In genomic region chr3:196274585-196274984, GRCh38 we compare ENCODE assay signal across 9 cellular contexts. TPM values are rescaled to one million over a fixed set of nuclear protein-coding genes. Genes with fewer than 3 reads are reported as not detected.
DNase-seq lines count a peak whose midpoint lies in the region; ATAC-seq and TF ChIP-seq lines count a peak whose summit lies in the region.
"Had no signal": no experiment of that assay in that cellular context is flagged by ENCODE, and none has a peak within 500 bp of the region (broad histone marks: within the 10 kb centered on the region; RNA-seq: fewer than 3 reads in every experiment).

No MANE protein-coding gene starts in this region.

- H3K27ac ChIP-seq in PC-9 (peak overlapping the region; percentile 59), osteoblast (ENCODE audit: low read depth, low read length) (no peak overlapping the region)

- peak; percentile 84 for ATAC-seq in HG02678 (IDR thresholded peaks at IDR 0.05; ENCODE audit: unreplicated experiment)
- no peak for ATAC-seq in left lobe of liver

- peaks cover 26% of the 10 kb centered on the region for H3F3A ChIP-seq in PC-9 (ENCODE audit: insufficient read depth, low read depth)

- in situ Hi-C loops in GM13977 (cut with MboI; ENCODE audit: low pct_unique_long_range_greater_than_20kb, low sequenced_read_pairs, unreplicated experiment) = loop anchor here (25.0 kb wide), 1 partner anchor 213 kb away; no protein-coding TSS in a partner anchor

- H3K9me2 ChIP-seq in PC-9 (ENCODE audit: insufficient read depth) = no peaks in the 10 kb centered on the region

- H3K4me1 ChIP-seq in PC-9 (replicated peaks; ENCODE audit: insufficient read depth) = peaks cover 27% of the 10 kb centered on the region
- H3K4me1 ChIP-seq in osteoblast (ENCODE audit: insufficient read depth, low read length) = peaks cover 20% of the 10 kb centered on the region

- BruUV-seq in PC-9 (replicated peaks; lab: Mats Ljungman, UMichigan) = no TSS peak

- POLR2A ChIA-PET in PC-9 (lab: Charles Lee; ENCODE audit: unreplicated experiment) = interaction anchor here (0.5 kb wide), 1 partner anchor 64 kb away, joined by 3 read pairs; the partner anchor contains the start of gene TM4SF19

- intact Hi-C loops in PC-9 (cut with micrococcal nuclease; ENCODE audit: unreplicated experiment) = no loop called here

- no peak overlapping the region for H2AFZ ChIP-seq in PC-9
- no peak overlapping the region for H2AFZ ChIP-seq in osteoblast (ENCODE audit: low read length)

- H3K36me3 ChIP-seq in PC-9 (ENCODE audit: low read depth) (peaks cover 15% of the 10 kb centered on the region; the same call in 1 of the 2 replicates), osteoblast (ENCODE audit: insufficient read depth, low read length) (peaks cover 23% of the 10 kb centered on the region)

- H3K4me2 ChIP-seq in PC-9 (peak overlapping the region; percentile 27), osteoblast (ENCODE audit: insufficient read depth, low read length) (no peak overlapping the region)

- H4K20me1 ChIP-seq in PC-9 (ENCODE audit: insufficient read depth) = no peaks in the 10 kb centered on the region
- peaks cover 40% of the 10 kb centered on the region for H4K20me1 ChIP-seq in osteoblast (ENCODE audit: insufficient read depth, low read length)

- H3K9me3 ChIP-seq in PC-9 (ENCODE audit: insufficient read depth, low read depth) (no peaks in the 10 kb centered on the region), osteoblast (ENCODE audit: low read depth, low read length) (no peaks in the 10 kb centered on the region)

- H3K27me3 ChIP-seq in PC-9 (ENCODE audit: insufficient read depth, low read depth) (no peaks in the 10 kb centered on the region), osteoblast (ENCODE audit: insufficient read depth, low read length) (no peaks in the 10 kb centered on the region)

- CTCF ChIA-PET in PC-9 (lab: Charles Lee) = interaction anchor here (0.7 kb wide), 1 partner anchor 527 kb away, joined by 3 read pairs; no protein-coding TSS in a partner anchor

- peaks cover 65% of the 10 kb centered on the region for H3K79me2 ChIP-seq in PC-9 (ENCODE audit: low read depth)
- H3K79me2 ChIP-seq in osteoblast (ENCODE audit: insufficient read depth, low read length) = peaks cover 78% of the 10 kb centered on the region

- TF ChIP-seq CTCF in GM13977 (IDR thresholded peaks at IDR 0.05; ENCODE audit: extremely low read depth, insufficient read depth, missing control alignments) (no peak), PC-9 (conservative IDR thresholded peaks at IDR 0.05) (no peak), osteoblast (IDR thresholded peaks at IDR 0.05; ENCODE audit: extremely low read depth, low read depth, low read length) (no peak)

- DNase-seq in GM13977 (ENCODE audit: low spot score) (peak; percentile 83), PC-9 (peak; percentile 45 to 79), amniotic epithelial cell (ENCODE audit: low read depth) (peak; percentile 18), left lobe of liver (ENCODE audit: low spot score) (no peak), AG08396 (ENCODE audit: low spot score) (no peak), osteoblast (ENCODE audit: insufficient read length, low spot score, missing footprints) (no peak)
- DNase-seq in stimulated activated CD8-positive, alpha-beta memory T cell treated with anti-CD3 and anti-CD28 coated beads, Interleukin-12 subunit alpha, Interleukin-12 subunit beta, amount 100 ng/mL, for 1 hour (ENCODE audit: low read depth) = peak; percentile 25

- no peak overlapping the region for H3K4me3 ChIP-seq in PC-9
- no peak overlapping the region for H3K4me3 ChIP-seq in osteoblast (ENCODE audit: insufficient read depth, low read length)

RNA-seq across cellular contexts. Expression of gene PCYT1A, which starts 12.9 kb away (rescaled TPM):
- 74.4 and 91.2 TPM in 2 replicates for total RNA-seq in PC-9 (2021)
- total RNA-seq in left lobe of liver = 22.2 TPM
- total RNA-seq in osteoblast = 84.6 and 86.1 TPM in 2 replicates

RNA-seq across cellular contexts. Expression of gene DYNLT2B, which starts 43.5 kb away (rescaled TPM):
- 5.1 and 5.3 TPM in 2 replicates for total RNA-seq in PC-9 (2021)
- 1.1 TPM for total RNA-seq in left lobe of liver
- total RNA-seq in osteoblast = 10.5 and 10.9 TPM in 2 replicates

RNA-seq across cellular contexts. Expression of gene SLC51A, which starts 58.3 kb away (rescaled TPM):
- total RNA-seq in PC-9 (2021) (10.3 and 13.9 TPM in 2 replicates), left lobe of liver (20.0 TPM), osteoblast (not detected in 2 replicates)
- total RNA-seq: urinary bladder had no signal

Comparison
In these comparisons a context has a peak if more than half of its experiments do, and no peak if none do; other contexts are left out.
1. DNase-seq: peak in GM13977 (single experiment), PC-9 (2 of 2), amniotic epithelial cell (single experiment) and stimulated activated CD8-positive, alpha-beta memory T cell treated with anti-CD3 and anti-CD28 coated beads, Interleukin-12 subunit alpha, Interleukin-12 subunit beta, amount 100 ng/mL, for 1 hour (single experiment); none in left lobe of liver (single experiment), AG08396 (single experiment) and osteoblast (single experiment).
2. RNA of gene SLC51A, which starts 58.3 kb away (total RNA-seq): 20.0 TPM in left lobe of liver (single experiment) and 10.3 to 13.9 TPM in PC-9; not detected in osteoblast; every median in the first group is over 10 times any median in the second.